In genomic region chr17:78341559-78342437, GRCh38 we compare ENCODE assay signal across 8 cellular contexts. TPM values are rescaled to one million over a fixed set of nuclear protein-coding genes. Genes with fewer than 3 reads are reported as not detected.
DNase-seq lines count a peak whose midpoint lies in the region; ATAC-seq and TF ChIP-seq lines count a peak whose summit lies in the region.

No MANE protein-coding gene starts in this region.

- CTCF ChIA-PET in CD8-positive, alpha-beta T cell (lab: Charles Lee): interaction anchor here (1.2 to 4.2 kb wide), 5 partner anchors 16 to 90 kb away, joined by 3 to 52 read pairs (median 5); partner anchors contain the start of gene SOCS3

- intact Hi-C loops in CD8-positive, alpha-beta T cell (cut with DNase I, micrococcal nuclease): no loop called here
- intact Hi-C loops in posterior cingulate gyrus (cut with DNase I): no loop called here

- no peak for DNase-seq in CD8-positive, alpha-beta T cell
- DNase-seq in HuH-7 (ENCODE audit: low spot score): peak; percentile 76
- DNase-seq in astrocyte of the hippocampus (ENCODE audit: low read depth, low spot score): peak; percentile 95
- DNase-seq in hippocampal formation (lab: John Stamatoyannopoulos, UW): peak; percentile 73 to 74
- DNase-seq in posterior cingulate gyrus: peak in 9 of 10 donors; percentile 43 to 97 (median 68)
- no peak for DNase-seq in NOMO-1 (lab: John Stamatoyannopoulos, UW; ENCODE audit: unreplicated experiment in 2 of 2)

- no peaks in the 10 kb centered on the region for H3K9me3 ChIP-seq in CD8-positive, alpha-beta T cell (ENCODE audit: low read length)

- H3K27me3 Mint-ChIP-seq in CD8-positive, alpha-beta T cell (ENCODE audit: low read depth): no peaks in the 10 kb centered on the region

- H3K27ac ChIP-seq in CD8-positive, alpha-beta T cell (ENCODE audit: low read depth, low read length): no peak overlapping the region

- no peak for TF ChIP-seq CTCF in CD8-positive, alpha-beta T cell (IDR thresholded peaks at IDR 0.05)

- H3K4me3 Mint-ChIP-seq in CD8-positive, alpha-beta T cell: peak overlapping the region; percentile 61

- H3K4me1 Mint-ChIP-seq in CD8-positive, alpha-beta T cell (ENCODE audit: low read depth): peaks cover 61% of the 10 kb centered on the region

- peaks cover 53% of the 10 kb centered on the region for H3K4me1 ChIP-seq in CD8-positive, alpha-beta T cell (ENCODE audit: insufficient read depth, low read length)

- no peaks in the 10 kb centered on the region for H3K36me3 ChIP-seq in CD8-positive, alpha-beta T cell (ENCODE audit: insufficient read depth, low read length)

- no peaks in the 10 kb centered on the region for H3K9me3 Mint-ChIP-seq in CD8-positive, alpha-beta T cell

- ATAC-seq in CD8-positive, alpha-beta T cell: no peak
- ATAC-seq in GM21447 (IDR thresholded peaks at IDR 0.05; ENCODE audit: unreplicated experiment) (no peak), GM21529 (IDR thresholded peaks at IDR 0.05; ENCODE audit: unreplicated experiment) (no peak)

- H3K27ac Mint-ChIP-seq in CD8-positive, alpha-beta T cell: no peak overlapping the region

- H3K36me3 Mint-ChIP-seq in CD8-positive, alpha-beta T cell: no peaks in the 10 kb centered on the region

- peak overlapping the region; percentile 37 for H3K4me3 ChIP-seq in CD8-positive, alpha-beta T cell (ENCODE audit: low read depth, low read length)

- no peaks in the 10 kb centered on the region for H3K27me3 ChIP-seq in CD8-positive, alpha-beta T cell (ENCODE audit: insufficient read depth, low read length)

- POLR2A ChIA-PET in CD8-positive, alpha-beta T cell (lab: Charles Lee): interaction anchor here (1.9 kb wide), 1 partner anchor 17 kb away, joined by 4 read pairs; no protein-coding TSS in a partner anchor

RNA-seq across cellular contexts. Expression of gene SOCS3, which starts 18.1 kb away (rescaled TPM):
- total RNA-seq in CD8-positive, alpha-beta T cell: 100 to 1,000 TPM; 279 to 283 TPM

RNA-seq across cellular contexts. Expression of gene PGS1, which starts 36.7 kb away (rescaled TPM):
- total RNA-seq in CD8-positive, alpha-beta T cell: 10 to 100 TPM; 34.6 to 36.3 TPM

Comparison
In these comparisons a context has a peak if more than half of its experiments do, and no peak if none do; other contexts are left out.
1. DNase-seq: peak in HuH-7 (single experiment), astrocyte of the hippocampus (single experiment), hippocampal formation (2 of 2) and posterior cingulate gyrus (9 of 10); none in CD8-positive, alpha-beta T cell (0 of 7) and NOMO-1 (0 of 2).